34 cellular contexts compared by ENCODE assay signal in the genomic region with DNA sequence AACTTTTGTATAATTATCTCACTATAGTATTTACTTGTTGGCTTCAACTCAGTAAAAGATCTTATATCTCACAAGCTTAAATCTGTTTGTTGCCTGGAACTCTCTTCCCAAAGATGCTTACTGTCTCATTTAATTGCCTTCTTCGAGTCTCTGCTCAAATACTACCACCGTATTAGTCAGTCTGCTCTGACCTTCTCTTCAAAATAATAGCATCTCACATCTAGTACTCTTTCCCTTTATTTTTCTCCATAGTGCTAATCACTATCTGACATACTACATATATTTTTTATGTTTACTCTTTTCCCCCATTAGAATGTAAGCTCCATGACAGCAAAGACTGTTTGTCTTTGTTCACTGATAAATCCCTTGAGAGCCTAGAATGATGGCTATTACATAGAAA. TPM values are rescaled to one million over a fixed set of nuclear protein-coding genes. Genes with fewer than 3 reads are reported as not detected.
"Had no signal": no experiment of that assay in that cellular context is flagged by ENCODE, and none has a peak within 500 bp of the region (broad histone marks: within the 10 kb centered on the region; RNA-seq: fewer than 3 reads in every experiment).

No MANE protein-coding gene starts in this region.

- H2AFZ ChIP-seq: parathyroid adenoma had no signal

- FAIRE-seq: small intestine had no signal

- H3K27me3 ChIP-seq: adrenal gland, sigmoid colon, suprapubic skin, tibial nerve had no signal

- H3K79me2 ChIP-seq: parathyroid adenoma had no signal

- H3K4me3 Mint-ChIP-seq: activated CD8-positive, alpha-beta memory T cell treated with anti-CD3 and anti-CD28 coated beads, Interleukin-2, amount 10 ng/mL, durations not matched to agents 7 days and 5 days; activated CD8-positive, alpha-beta T cell treated with anti-CD3 and anti-CD28 coated beads, Interleukin-2, amount 10 ng/mL, durations not matched to agents 7 days and 5 days; activated naive CD8-positive, alpha-beta T cell treated with anti-CD3 and anti-CD28 coated beads for 36 hours; endodermal cell; immature natural killer cell; mesothelial cell of epicardium; naive B cell; WTC11 had no signal

- H3K4me3 ChIP-seq: adrenal gland, psoas muscle, sigmoid colon, suprapubic skin, tibial nerve had no signal

- H3K9me3 ChIP-seq: adrenal gland, psoas muscle, sigmoid colon, suprapubic skin, tibial nerve had no signal

- H3K27ac ChIP-seq: adrenal gland, parathyroid adenoma, psoas muscle, sigmoid colon, suprapubic skin, tibial nerve had no signal

- H3K9me3 Mint-ChIP-seq: activated naive CD8-positive, alpha-beta T cell treated with anti-CD3 and anti-CD28 coated beads for 36 hours; endodermal cell; immature natural killer cell; mesothelial cell of epicardium; naive B cell; WTC11 had no signal

- H3K27ac Mint-ChIP-seq: activated CD8-positive, alpha-beta memory T cell treated with anti-CD3 and anti-CD28 coated beads, Interleukin-2, amount 10 ng/mL, durations not matched to agents 7 days and 5 days; activated CD8-positive, alpha-beta T cell treated with anti-CD3 and anti-CD28 coated beads, Interleukin-2, amount 10 ng/mL, durations not matched to agents 7 days and 5 days; activated naive CD8-positive, alpha-beta T cell treated with anti-CD3 and anti-CD28 coated beads for 36 hours; endodermal cell; mesothelial cell of epicardium; WTC11 had no signal

- H3K4me1 ChIP-seq: adrenal gland, parathyroid adenoma, psoas muscle, sigmoid colon, suprapubic skin, tibial nerve had no signal

- DNase-seq: activated CD4-positive, alpha-beta T cell treated with anti-CD3 and anti-CD28 coated beads, Interleukin-2, amount 50 U/mL, for 1 hour; activated CD8-positive, alpha-beta memory T cell treated with anti-CD3 and anti-CD28 coated beads, Interleukin-2, amount 10 ng/mL, durations not matched to agents 7 days and 5 days; activated CD8-positive, alpha-beta T cell treated with anti-CD3 and anti-CD28 coated beads, Interleukin-2, amount 10 ng/mL, durations not matched to agents 7 days and 5 days; activated naive CD4-positive, alpha-beta T cell; activated naive CD8-positive, alpha-beta T cell treated with anti-CD3 and anti-CD28 coated beads for 36 hours; activated T-cell treated with anti-CD3 and anti-CD28 coated beads, Interleukin-2, amount 50 U/mL, for 48 hours; adrenal gland; aorta; caudate nucleus; cortex of kidney; endodermal cell; foreskin fibroblast; head of caudate nucleus; hypothalamus; immature natural killer cell; kidney; left colon; naive B cell; psoas muscle; sigmoid colon; small intestine; stimulated activated CD4-positive, alpha-beta T cell treated with anti-CD3 and anti-CD28 coated beads, Interleukin-1b, Interleukin-23, amount 100 ng/mL, for 48 hours; stimulated activated CD4-positive, alpha-beta T cell treated with anti-CD3 and anti-CD28 coated beads, Interleukin-4, amount 100 ng/mL, for 4 hours; stimulated activated CD8-positive, alpha-beta memory T cell treated with anti-CD3 and anti-CD28 coated beads, Interleukin-4, amount 100 ng/mL, for 48 hours; stimulated activated naive CD4-positive, alpha-beta T cell; T-helper 9 cell had no signal

- H3K27me3 Mint-ChIP-seq: activated CD8-positive, alpha-beta memory T cell treated with anti-CD3 and anti-CD28 coated beads, Interleukin-2, amount 10 ng/mL, durations not matched to agents 7 days and 5 days; activated naive CD8-positive, alpha-beta T cell treated with anti-CD3 and anti-CD28 coated beads for 36 hours; naive B cell had no signal

- H3K4me1 Mint-ChIP-seq: mesothelial cell of epicardium, naive B cell, WTC11 had no signal

RNA-seq across cellular contexts. Expression of a gene that starts 10.6 kb away (rescaled TPM):
- total RNA-seq: activated CD8-positive, alpha-beta memory T cell treated with anti-CD3 and anti-CD28 coated beads, Interleukin-2, amount 10 ng/mL, durations not matched to agents 7 days and 5 days; activated CD8-positive, alpha-beta T cell treated with anti-CD3 and anti-CD28 coated beads, Interleukin-2, amount 10 ng/mL, durations not matched to agents 7 days and 5 days; activated naive CD8-positive, alpha-beta T cell treated with anti-CD3 and anti-CD28 coated beads for 36 hours; esophagus mucosa; left colon; suprapubic skin; T-helper 1 cell treated with Interleukin-12 subunit alpha and Interleukin-12 subunit beta and Interleukin-4 antibody, amounts not matched to agents 30 ng/mL and 1 ng/mL, for 36 hours; ureter; WTC11 had no signal
- polyA plus RNA-seq: aorta, immature natural killer cell had no signal
